20 cellular contexts compared by ENCODE assay signal in genomic region chr4:56342746-56343145, GRCh38. TPM values are rescaled to one million over a fixed set of nuclear protein-coding genes. Genes with fewer than 3 reads are reported as not detected.
DNase-seq lines count a peak whose midpoint lies in the region; ATAC-seq, FAIRE-seq and TF ChIP-seq lines count a peak whose summit lies in the region.
"Had no signal": no experiment of that assay in that cellular context is flagged by ENCODE, and none has a peak within 500 bp of the region (broad histone marks: within the 10 kb centered on the region; RNA-seq: fewer than 3 reads in every experiment).

No MANE protein-coding gene starts in this region.

- no peaks in the 10 kb centered on the region for H3K36me3 ChIP-seq in brain microvascular endothelial cell (replicated peaks)

- no peaks in the 10 kb centered on the region for H3K27me3 Mint-ChIP-seq in activated CD4-positive, alpha-beta T cell treated with anti-CD3 and anti-CD28 coated beads for 36 hours
- H3K27me3 Mint-ChIP-seq: CD4-positive, alpha-beta memory T cell had no signal

- DNase-seq in ACHN (peak; percentile 2), RCC 7860 (ENCODE audit: low spot score) (no peak), brain microvascular endothelial cell (peak; percentile 11), kidney tubule cell (ENCODE audit: low spot score) (peak; percentile 45), hippocampal formation (lab: John Stamatoyannopoulos, UW) (no peak)
- no peak for DNase-seq in stimulated activated CD4-positive, alpha-beta T cell treated with anti-CD3 and anti-CD28 coated beads, Interleukin-4, amount 100 ng/mL, for 24 hours
- DNase-seq in activated CD4-positive, alpha-beta T cell treated with anti-CD3 and anti-CD28 coated beads for 36 hours, result no peak
- DNase-seq: 8988T; BE2C; CD4-positive, alpha-beta memory T cell; DMS153; DMS79 treated with DMSO at 0.1 percent for 48 hours; GF-D8; GOT3; H9 had no signal

- H3K4me3 Mint-ChIP-seq in activated CD4-positive, alpha-beta T cell treated with anti-CD3 and anti-CD28 coated beads for 36 hours, result no peak overlapping the region
- H3K4me3 Mint-ChIP-seq: CD4-positive, alpha-beta memory T cell; H9 had no signal

- in situ Hi-C loops in ACHN (cut with HindIII; ENCODE audit: low pct_ligation_motif_present, low pct_unique_long_range_greater_than_20kb, low sequenced_read_pairs) (no loop called here), brain microvascular endothelial cell (cut with HindIII; ENCODE audit: low pct_ligation_motif_present, low sequenced_read_pairs) (no loop called here)

- H3K27ac Mint-ChIP-seq in activated CD4-positive, alpha-beta T cell treated with anti-CD3 and anti-CD28 coated beads for 36 hours, result no peak overlapping the region
- H3K27ac Mint-ChIP-seq: CD4-positive, alpha-beta memory T cell; H9 had no signal

- H3K27ac ChIP-seq in brain microvascular endothelial cell, result no peak overlapping the region
- H3K27ac ChIP-seq: C4-2B had no signal

- H3K9me3 Mint-ChIP-seq in activated CD4-positive, alpha-beta T cell treated with anti-CD3 and anti-CD28 coated beads for 36 hours (ENCODE audit: low read depth), result no peaks in the 10 kb centered on the region

- TF ChIP-seq CTCF in brain microvascular endothelial cell (IDR thresholded peaks at IDR 0.05; ENCODE audit: low read depth, low read length, missing control alignments), result no peak

- H3K27me3 ChIP-seq in brain microvascular endothelial cell (replicated peaks), result no peaks in the 10 kb centered on the region
- H3K27me3 ChIP-seq: BE2C had no signal

- CTCF ChIA-PET in activated CD4-positive, alpha-beta T cell treated with anti-CD3 and anti-CD28 coated beads for 36 hours (lab: Charles Lee), result no interaction called here

- H3K4me1 Mint-ChIP-seq in activated CD4-positive, alpha-beta T cell treated with anti-CD3 and anti-CD28 coated beads for 36 hours, result no peaks in the 10 kb centered on the region

- no peak for ATAC-seq in HG03378 (IDR thresholded peaks at IDR 0.05; ENCODE audit: unreplicated experiment)
- ATAC-seq in activated CD4-positive, alpha-beta T cell treated with anti-CD3 and anti-CD28 coated beads for 36 hours, result no peak
- ATAC-seq: HepG2 had no signal

- peaks cover 18% of the 10 kb centered on the region for H3K36me3 Mint-ChIP-seq in activated CD4-positive, alpha-beta T cell treated with anti-CD3 and anti-CD28 coated beads for 36 hours (ENCODE audit: low read depth)

- intact Hi-C loops in activated CD4-positive, alpha-beta T cell treated with anti-CD3 and anti-CD28 coated beads for 36 hours (cut with DNase I, micrococcal nuclease), result no loop called here

- peak; percentile 55 for FAIRE-seq in RCC 7860 (lab: Jason Lieb, UNC)
- FAIRE-seq: GM18507, HepG2, HTR-8/SVneo had no signal

- POLR2A ChIA-PET in activated CD4-positive, alpha-beta T cell treated with anti-CD3 and anti-CD28 coated beads for 36 hours (lab: Charles Lee), result no interaction called here

- no peak overlapping the region for H3K4me3 ChIP-seq in brain microvascular endothelial cell (ENCODE audit: low read depth, low read length)

RNA-seq across cellular contexts. Expression of gene AASDH, which starts 44.5 kb away (rescaled TPM):
- 10 to 100 TPM; 13.3 to 16.4 TPM for total RNA-seq in activated CD4-positive, alpha-beta T cell treated with anti-CD3 and anti-CD28 coated beads for 36 hours

Comparison
In these comparisons a context has a peak if more than half of its experiments do, and no peak if none do; other contexts are left out.
1. DNase-seq: peak in ACHN (single experiment), brain microvascular endothelial cell (single experiment) and kidney tubule cell (single experiment); none in RCC 7860 (single experiment), hippocampal formation (0 of 2), stimulated activated CD4-positive, alpha-beta T cell treated with anti-CD3 and anti-CD28 coated beads, Interleukin-4, amount 100 ng/mL, for 24 hours (single experiment) and activated CD4-positive, alpha-beta T cell treated with anti-CD3 and anti-CD28 coated beads for 36 hours (single experiment).